Comparison of ENCODE assay signal across 9 cellular contexts in the genomic region with DNA sequence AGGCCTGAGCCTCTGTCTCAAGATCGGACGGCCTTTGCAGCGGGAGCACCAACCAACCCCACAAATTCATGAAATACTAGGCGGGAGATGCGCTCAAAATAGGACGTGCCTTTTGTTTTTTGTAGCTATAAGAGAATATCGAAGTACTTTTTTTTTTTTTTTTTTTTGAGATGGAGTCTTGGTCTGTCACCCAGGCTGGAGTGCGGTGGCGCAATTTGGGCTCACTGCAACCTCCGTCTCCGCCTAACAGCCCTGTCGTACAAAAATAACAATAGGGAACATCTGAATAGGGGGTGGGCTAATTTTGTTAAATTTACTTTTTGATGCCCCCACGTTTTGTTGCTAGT. TPM values are rescaled to one million over a fixed set of nuclear protein-coding genes. Genes with fewer than 3 reads are reported as not detected.
A peak's percentile ranks its signal among the peaks of the same experiment; 100 is the strongest.
DNase-seq lines count a peak whose midpoint lies in the region; ATAC-seq, FAIRE-seq and TF ChIP-seq lines count a peak whose summit lies in the region.
"Had no signal": no experiment of that assay in that cellular context is flagged by ENCODE, and none has a peak within 500 bp of the region (broad histone marks: within the 10 kb centered on the region; RNA-seq: fewer than 3 reads in every experiment).

No MANE protein-coding gene starts in this region.

- TF ChIP-seq CTCF in A549 (IDR thresholded peaks at IDR 0.05) (no peak), PC-9 (conservative IDR thresholded peaks at IDR 0.05) (no peak), fibroblast of lung (conservative IDR thresholded peaks at IDR 0.05 in 1 of 2, IDR thresholded peaks at IDR 0.05 in 1 of 2; ENCODE audit: low read depth in 1 of 2, low read length in 2 of 2) (no peak), gastrocnemius medialis (IDR thresholded peaks at IDR 0.05 in 4 of 5, conservative IDR thresholded peaks at IDR 0.05 in 1 of 5) (peak in 1 of 5 experiments; percentile 12)

- WGBS in A549 (ENCODE audit: missing lambda C conversion rate), result 9% methylated on average over 10 of the region's 13 CpGs

- TF ChIP-seq POLR2A in A549 (IDR thresholded peaks at IDR 0.05; ENCODE audit: low read length), result no peak
- TF ChIP-seq POLR2A in gastrocnemius medialis (IDR thresholded peaks at IDR 0.05), result no peak

- H3K4me1 ChIP-seq in A549, result peaks cover 37% of the 10 kb centered on the region
- H3K4me1 ChIP-seq in PC-9 (replicated peaks; ENCODE audit: insufficient read depth), result peaks cover 51% of the 10 kb centered on the region
- no peaks in the 10 kb centered on the region for H3K4me1 ChIP-seq in fibroblast of lung (ENCODE audit: control insufficient read depth, extremely low read depth, insufficient read depth, low read length)
- H3K4me1 ChIP-seq in gastrocnemius medialis, result peaks cover 4% of the 10 kb centered on the region in 2 donors

- no peaks in the 10 kb centered on the region for H3K9me2 ChIP-seq in PC-9 (ENCODE audit: insufficient read depth)

- POLR2A ChIA-PET in A549 (lab: Yijun Ruan, JAX), result interaction anchor here (0.7 to 1.8 kb wide), 7 partner anchors 46 to 1175 kb away, joined by 4 to 16 read pairs (median 4); a partner anchor contains a TSS
- POLR2A ChIA-PET in PC-9 (lab: Charles Lee; ENCODE audit: unreplicated experiment), result interaction anchor here (0.6 to 0.7 kb wide), 2 partner anchors 43 to 646 kb away, joined by 4 to 20 read pairs; no protein-coding TSS in a partner anchor

- H3K27me3 ChIP-seq in PC-9 (ENCODE audit: insufficient read depth, low read depth) (no peaks in the 10 kb centered on the region), fibroblast of lung (ENCODE audit: control insufficient read depth, insufficient read depth, low read length) (no peaks in the 10 kb centered on the region), gastrocnemius medialis (no peaks in the 10 kb centered on the region)

- no peak overlapping the region for H2AFZ ChIP-seq in PC-9
- H2AFZ ChIP-seq in fibroblast of lung (ENCODE audit: low read length), result no peak overlapping the region

- H3K4me3 ChIP-seq in A549 (peak overlapping the region; percentile 65), PC-9 (peak overlapping the region; percentile 58), fibroblast of lung (replicated peaks in 1 of 4; ENCODE audit: control extremely low read depth in 1 of 4, insufficient read depth in 1 of 4, low read depth in 3 of 4, low read length in 4 of 4) (peak overlapping the region; percentile 17 to 64 (median 43)), gastrocnemius medialis (peak overlapping the region; percentile 71 to 99 (median 82))

- H3K4me2 ChIP-seq in A549, result peak overlapping the region; percentile 72
- peak overlapping the region; percentile 86 for H3K4me2 ChIP-seq in PC-9
- H3K4me2 ChIP-seq in fibroblast of lung (ENCODE audit: extremely low read depth, insufficient read depth, low read length), result peak overlapping the region; percentile 77

- intact Hi-C loops in PC-9 (cut with micrococcal nuclease; ENCODE audit: unreplicated experiment), result loop anchor here (2.0 kb wide), 1 partner anchor 88 kb away; no protein-coding TSS in a partner anchor
- intact Hi-C loops in gastrocnemius medialis (cut with DNase I; ENCODE audit: low total_unique reads), result loop anchor here (2.0 to 5.0 kb wide), 2 partner anchors 96 kb away; a partner anchor contains a TSS
- intact Hi-C loops in left colon (cut with DNase I, micrococcal nuclease), result no loop called here

- no peak for FAIRE-seq in A549 (lab: Jason Lieb, UNC)
- FAIRE-seq: islet of Langerhans had no signal

- H3K36me3 ChIP-seq in PC-9 (ENCODE audit: low read depth) (no peaks in the 10 kb centered on the region), fibroblast of lung (ENCODE audit: control insufficient read depth, insufficient read depth, low read length) (no peaks in the 10 kb centered on the region), gastrocnemius medialis (no peaks in the 10 kb centered on the region)

- H4K20me1 ChIP-seq in PC-9 (ENCODE audit: insufficient read depth) (no peaks in the 10 kb centered on the region), fibroblast of lung (ENCODE audit: control insufficient read depth, extremely low read depth, insufficient read depth, low read length) (no peaks in the 10 kb centered on the region)

- DNase-seq in A549 (ENCODE audit: low read depth in 1 of 2, low spot score in 1 of 2) (no peak), PC-9 (no peak), fibroblast of lung (ENCODE audit: low read depth in 2 of 2) (peak in 1 of 2 donors; percentile 54), gastrocnemius medialis (no peak), RKO (ENCODE audit: low spot score) (no peak), left colon (no peak)

- H3K9me3 ChIP-seq in A549 (no peaks in the 10 kb centered on the region), PC-9 (ENCODE audit: insufficient read depth, low read depth) (no peaks in the 10 kb centered on the region), fibroblast of lung (ENCODE audit: control insufficient read depth, insufficient read depth, low read depth, low read length) (no peaks in the 10 kb centered on the region), gastrocnemius medialis (no peaks in the 10 kb centered on the region)

- CTCF ChIA-PET in A549 (lab: Yijun Ruan, JAX), result interaction anchor here (1.3 to 1.7 kb wide), 7 partner anchors 8 to 94 kb away, joined by 3 to 7 read pairs (median 5); no protein-coding TSS in a partner anchor
- CTCF ChIA-PET in PC-9 (lab: Charles Lee), result interaction anchor here (0.7 kb wide), 2 partner anchors 84 to 478 kb away, joined by 7 to 8 read pairs; no protein-coding TSS in a partner anchor

- H3F3A ChIP-seq in PC-9 (ENCODE audit: insufficient read depth, low read depth), result peaks cover 55% of the 10 kb centered on the region

- H3K9ac ChIP-seq in fibroblast of lung (ENCODE audit: insufficient read depth, low read length), result no peak overlapping the region

- no peak for TF ChIP-seq RAD21 in A549 (conservative IDR thresholded peaks at IDR 0.05 in 1 of 2, IDR thresholded peaks at IDR 0.05 in 1 of 2)

- H3K27ac ChIP-seq in A549, result peak overlapping the region; percentile 95 to 100
- H3K27ac ChIP-seq in PC-9, result peak overlapping the region; percentile 39; the same call in 1 of the 2 replicates
- no peak overlapping the region for H3K27ac ChIP-seq in fibroblast of lung (ENCODE audit: insufficient read depth, low read length)
- H3K27ac ChIP-seq in gastrocnemius medialis, result peak overlapping the region; percentile 87 to 91 (median 88)

- BruUV-seq in PC-9 (replicated peaks; lab: Mats Ljungman, UMichigan), result no TSS peak

- in situ Hi-C loops in gastrocnemius medialis (cut with MboI; ENCODE audit: low sequenced_read_pairs in 4 of 4), result no loop called here

- H3K79me2 ChIP-seq in PC-9 (ENCODE audit: low read depth) (no peaks in the 10 kb centered on the region), fibroblast of lung (ENCODE audit: control insufficient read depth, insufficient read depth, low read length) (no peaks in the 10 kb centered on the region)

- no peak for TF ChIP-seq EP300 in A549 (IDR thresholded peaks at IDR 0.05)

- ATAC-seq in A549 (no peak; a peak in 1 of 6 replicates), GM19455 (IDR thresholded peaks at IDR 0.05; ENCODE audit: unreplicated experiment) (peak; percentile 20), gastrocnemius medialis (peak; percentile 5 to 22), left colon (no peak), GM18861 (IDR thresholded peaks at IDR 0.05; ENCODE audit: unreplicated experiment) (no peak)

TF ChIP-seq in A549, 52 proteins besides CTCF, POLR2A, EP300 and RAD21:
- TF ChIP-seq CEBPB (IDR thresholded peaks at IDR 0.05) (peak in 1 of 2 experiments; percentile 52; a peak in 2 of 4 replicates), CBX2 (IDR thresholded peaks at IDR 0.05; ENCODE audit: borderline replicate concordance, low read depth) (no peak)

RNA-seq across cellular contexts. Expression of a gene that starts 5.9 kb away (rescaled TPM):
- polyA plus RNA-seq in A549 (2011; rRNA removed) (19.7 and 23.9 TPM in 2 replicates), A549 (2017; fragmentation: RNase III; extraction: RNeasy Plus Mini Kit Qiagen cat#74134 plus additional on column Dnase treatment) (45.7 to 61.7 TPM (median 47.4 TPM) in 3 replicates), fibroblast of lung (133 and 137 TPM in 2 replicates)
- 88.0 and 101 TPM in 2 replicates for polyA plus RNA-seq in A549 (2012; cell fraction: cytosol; rRNA removed)
- 93.4 and 129 TPM in 2 replicates for polyA plus RNA-seq in A549 (2012; cell fraction: nucleus; rRNA removed)
- 30.2 and 31.5 TPM in 2 replicates for polyA minus RNA-seq in A549 (2011; rRNA and poly(A)+ RNA removed)
- total RNA-seq in PC-9 (2021) (17.0 and 19.0 TPM in 2 replicates), fibroblast of lung (40.8 and 54.3 TPM in 2 replicates), gastrocnemius medialis (10 to 100 TPM; 18.9 to 53.1 (median 27.0) TPM), left colon (10 to 100 TPM; 19.5 to 54.3 TPM)
- 177 and 188 TPM in 2 replicates for polyA plus RNA-seq in fibroblast of lung (2012)
- polyA minus RNA-seq in fibroblast of lung (ENCODE audit: low replicate concordance), result 114 and 139 TPM in 2 replicates

RNA-seq across cellular contexts. Expression of a gene that starts 44.7 kb away (rescaled TPM):
- polyA plus RNA-seq in A549 (2011; rRNA removed) (25.4 and 25.5 TPM in 2 replicates), A549 (2017; fragmentation: RNase III; extraction: RNeasy Plus Mini Kit Qiagen cat#74134 plus additional on column Dnase treatment) (14.9 to 18.7 TPM (median 16.5 TPM) in 3 replicates), fibroblast of lung (15.5 and 16.6 TPM in 2 replicates)
- 10.6 and 12.0 TPM in 2 replicates for polyA plus RNA-seq in A549 (2012; cell fraction: cytosol; rRNA removed)
- 7.2 and 10.3 TPM in 2 replicates for polyA plus RNA-seq in A549 (2012; cell fraction: nucleus; rRNA removed)
- polyA minus RNA-seq in A549 (2011; rRNA and poly(A)+ RNA removed), result 11.4 and 12.4 TPM in 2 replicates
- total RNA-seq in PC-9 (2021) (23.7 and 24.5 TPM in 2 replicates), fibroblast of lung (15.2 and 20.6 TPM in 2 replicates), gastrocnemius medialis (1 to 10 TPM; 4.7 to 8.7 (median 5.8) TPM), left colon (10 to 100 TPM; 25.5 to 27.6 TPM)
- 13.7 and 14.4 TPM in 2 replicates for polyA plus RNA-seq in fibroblast of lung (2012)
- 4.8 and 13.7 TPM in 2 replicates for polyA minus RNA-seq in fibroblast of lung (ENCODE audit: low replicate concordance)

Comparison
In these comparisons a context has a peak if more than half of its experiments do, and no peak if none do; other contexts are left out.
1. ATAC-seq: peak in GM19455 (single experiment) and gastrocnemius medialis (2 of 2); none in A549 (0 of 2), left colon (single experiment) and GM18861 (single experiment).
2. intact Hi-C loops: an anchor here in PC-9 (2.0 kb wide) and gastrocnemius medialis (2.0 to 5.0 kb wide); none called in left colon.
3. Peak in every context shown above with its lines, with median percentiles within 50 percentile points of each other: H3K4me2 ChIP-seq and H3K4me3 ChIP-seq.